Comparison of ENCODE assay signal across 21 cellular contexts in the genomic region with DNA sequence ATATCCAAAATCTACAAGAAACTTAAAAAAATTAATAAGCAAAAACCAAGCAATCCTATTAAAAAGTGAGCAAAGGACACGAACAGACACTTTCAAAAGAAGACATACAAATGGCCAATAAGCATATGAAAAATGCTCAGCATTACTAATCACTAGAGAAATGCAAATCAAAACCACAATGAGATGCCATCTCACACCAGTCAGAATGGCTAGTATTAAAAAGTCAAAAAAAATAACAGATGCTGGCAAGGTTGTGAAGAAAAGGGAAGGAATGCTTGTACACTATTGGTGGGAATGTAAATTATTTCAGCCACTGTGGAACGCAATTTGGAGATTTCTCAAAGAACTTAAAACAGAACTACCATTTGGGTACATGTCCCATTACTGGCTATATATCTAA.
DNase-seq lines count a peak whose midpoint lies in the region; TF ChIP-seq lines count a peak whose summit lies in the region.
"Had no signal": no experiment of that assay in that cellular context is flagged by ENCODE, and none has a peak within 500 bp of the region (broad histone marks: within the 10 kb centered on the region; RNA-seq: fewer than 3 reads in every experiment).

No MANE protein-coding gene starts in this region.

- in situ Hi-C loops in brain microvascular endothelial cell (cut with HindIII; ENCODE audit: low pct_ligation_motif_present, low sequenced_read_pairs) = no loop called here

- H3K4me3 ChIP-seq in brain microvascular endothelial cell (ENCODE audit: low read depth, low read length) (no peak overlapping the region), testis (no peak overlapping the region)
- H3K4me3 ChIP-seq: BLaER1 had no signal

- DNase-seq in GM04503 (ENCODE audit: low read depth) (peak; percentile 5), M059J (ENCODE audit: low read depth) (peak; percentile 46), brain microvascular endothelial cell (peak; percentile 1), testis (no peak), NCI-H510A (lab: John Stamatoyannopoulos, UW) (no peak), DMS114 treated with DMSO at 0.1 percent for 48 hours (lab: John Stamatoyannopoulos, UW; ENCODE audit: unreplicated experiment) (no peak), dermis blood vessel endothelial cell (no peak)
- DNase-seq: CD4-positive, alpha-beta T cell; DMS153; GF-D8; MV-4-11; NCI-H1105 treated with DMSO at 0.1 percent for 48 hours; NCI-H2029 treated with DMSO at 0.1 percent for 48 hours; NCI-H226; NCI-H524; NCI-H774; NK-92 treated with Interleukin-12 subunit alpha and Interleukin-12 subunit beta, amount 100 ng/mL, for 24 hours; SIG-M5; SK-N-SH had no signal

- TF ChIP-seq CTCF in brain microvascular endothelial cell (IDR thresholded peaks at IDR 0.05; ENCODE audit: low read depth, low read length, missing control alignments) = no peak
- TF ChIP-seq CTCF in testis (IDR thresholded peaks at IDR 0.05) = no peak

- no peaks in the 10 kb centered on the region for H3K36me3 ChIP-seq in brain microvascular endothelial cell (replicated peaks)
- no peaks in the 10 kb centered on the region for H3K36me3 ChIP-seq in testis (ENCODE audit: low read depth, missing control alignments)
- H3K36me3 ChIP-seq: BLaER1 had no signal

- no peaks in the 10 kb centered on the region for H3K4me1 ChIP-seq in testis
- H3K4me1 ChIP-seq: BLaER1 had no signal

- intact Hi-C loops in testis (cut with DNase I; ENCODE audit: low total_unique reads) = no loop called here

- TF ChIP-seq POLR2A in testis (IDR thresholded peaks at IDR 0.05) = no peak

- H3K9me3 ChIP-seq in testis = no peaks in the 10 kb centered on the region
- H3K9me3 ChIP-seq: BLaER1, SK-N-SH had no signal

- H3K27ac ChIP-seq in brain microvascular endothelial cell = no peak overlapping the region
- no peak overlapping the region for H3K27ac ChIP-seq in testis
- H3K27ac ChIP-seq: BLaER1, KMS-11 had no signal

- no peaks in the 10 kb centered on the region for H3K27me3 ChIP-seq in brain microvascular endothelial cell (replicated peaks)
- H3K27me3 ChIP-seq in testis = no peaks in the 10 kb centered on the region
- H3K27me3 ChIP-seq: BLaER1 had no signal

- 90 to 94% methylated on average over 2 of the region's 2 CpGs for WGBS in testis, 2 donors

Comparison
In these comparisons a context has a peak if more than half of its experiments do, and no peak if none do; other contexts are left out.
1. DNase-seq: peak in GM04503 (single experiment), M059J (single experiment) and brain microvascular endothelial cell (single experiment); none in testis (single experiment), NCI-H510A (single experiment), DMS114 treated with DMSO at 0.1 percent for 48 hours (single experiment) and dermis blood vessel endothelial cell (single experiment).